ENCODE assay signal across 26 cellular contexts in the genomic region with DNA sequence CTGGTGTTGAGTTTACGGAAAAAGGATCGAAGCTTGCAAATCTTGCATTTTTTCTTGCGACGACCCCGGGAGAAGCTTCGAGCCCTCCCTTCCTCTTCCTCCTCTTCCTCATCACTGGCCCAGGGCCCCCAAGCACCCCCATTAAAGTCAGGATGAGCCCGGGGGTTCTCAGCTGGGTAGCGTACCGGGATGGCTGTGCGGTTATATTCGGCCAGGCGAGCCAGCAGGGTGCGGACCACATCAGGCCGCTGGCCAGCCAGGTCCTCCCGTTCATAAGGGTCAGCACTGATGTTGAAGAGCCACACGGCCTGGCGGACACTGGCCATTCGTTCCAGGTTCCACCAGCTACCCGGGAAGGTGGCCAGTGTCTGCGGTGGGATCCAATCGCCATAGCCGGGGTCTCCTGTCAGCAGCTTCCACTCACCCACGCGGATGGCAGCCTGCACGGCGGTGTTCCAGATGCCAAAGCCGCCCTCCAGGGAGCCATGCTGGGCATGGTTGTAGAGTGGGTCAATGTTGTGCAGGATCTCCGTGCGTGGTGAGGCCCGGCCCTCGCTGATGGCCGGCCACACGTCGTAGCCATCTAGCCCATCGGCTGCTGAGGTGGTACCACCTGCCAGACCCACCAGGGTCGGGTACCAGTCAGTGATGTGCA. TPM values are rescaled to one million over a fixed set of nuclear protein-coding genes. Genes with fewer than 3 reads are reported as not detected.
"Had no signal": no experiment of that assay in that cellular context is flagged by ENCODE, and none has a peak within 500 bp of the region (broad histone marks: within the 10 kb centered on the region; RNA-seq: fewer than 3 reads in every experiment).

No MANE protein-coding gene starts in this region.

- H3K9me3 Mint-ChIP-seq: endodermal cell; natural killer cell; stimulated activated naive CD8-positive, alpha-beta T cell treated with anti-CD3 and anti-CD28 coated beads, Interleukin-15, amount 100 ng/mL, for 72 hours had no signal

- H3K27ac Mint-ChIP-seq: endodermal cell; natural killer cell; stimulated activated naive CD8-positive, alpha-beta T cell treated with anti-CD3 and anti-CD28 coated beads, Interleukin-15, amount 100 ng/mL, for 72 hours had no signal

- H3K4me1 ChIP-seq: gastrocnemius medialis had no signal

- H3K36me3 Mint-ChIP-seq: natural killer cell had no signal

- DNase-seq: dorsolateral prefrontal cortex; effector CD4-positive, alpha-beta T cell; endodermal cell; foreskin fibroblast; gastrocnemius medialis; mammary epithelial cell; natural killer cell; stimulated activated CD4-positive, alpha-beta T cell treated with anti-CD3 and anti-CD28 coated beads, Interleukin-12 subunit alpha, Interleukin-12 subunit beta, amount 100 ng/mL, for 4 hours; stimulated activated CD4-positive, alpha-beta T cell treated with anti-CD3 and anti-CD28 coated beads, Interleukin-1b, Interleukin-23, amount 100 ng/mL, for 48 hours; stimulated activated CD4-positive, alpha-beta T cell treated with anti-CD3 and anti-CD28 coated beads, Interleukin-4, amount 100 ng/mL, for 1 hour; stimulated activated CD8-positive, alpha-beta memory T cell treated with anti-CD3 and anti-CD28 coated beads, Interleukin-4, amount 100 ng/mL, for 48 hours; stimulated activated naive CD4-positive, alpha-beta T cell; stimulated activated naive CD8-positive, alpha-beta T cell treated with anti-CD3 and anti-CD28 coated beads, Interleukin-15, amount 100 ng/mL, for 72 hours; transverse colon had no signal

- H3K27me3 ChIP-seq: gastrocnemius medialis, right atrium auricular region, vagina had no signal

- H3K36me3 ChIP-seq: gastrocnemius medialis, neutrophil, pancreas, prostate gland, right atrium auricular region, suprapubic skin, transverse colon, vagina had no signal

- H3K9me3 ChIP-seq: gastrocnemius medialis, neutrophil, pancreas, prostate gland, right atrium auricular region, suprapubic skin, transverse colon, vagina had no signal

- H3K4me3 Mint-ChIP-seq: endodermal cell; natural killer cell; stimulated activated naive CD8-positive, alpha-beta T cell treated with anti-CD3 and anti-CD28 coated beads, Interleukin-15, amount 100 ng/mL, for 72 hours had no signal

- H3K27ac ChIP-seq: epithelial cell of prostate, gastrocnemius medialis, neutrophil, pancreas, prostate gland, transverse colon had no signal

- H3K4me3 ChIP-seq: dorsolateral prefrontal cortex, gastrocnemius medialis, pancreas, prostate gland, right atrium auricular region, smooth muscle cell, suprapubic skin, transverse colon, vagina had no signal

- ATAC-seq: esophagus mucosa; gastrocnemius medialis; left lobe of liver; natural killer cell; pancreas; sciatic nerve; stimulated activated naive CD8-positive, alpha-beta T cell treated with anti-CD3 and anti-CD28 coated beads, Interleukin-15, amount 100 ng/mL, for 72 hours had no signal

- H3K4me1 Mint-ChIP-seq: natural killer cell; stimulated activated naive CD8-positive, alpha-beta T cell treated with anti-CD3 and anti-CD28 coated beads, Interleukin-15, amount 100 ng/mL, for 72 hours had no signal

RNA-seq across cellular contexts. Expression of a gene that starts 5.3 kb away (rescaled TPM):
- total RNA-seq: gastrocnemius medialis had no signal

RNA-seq across cellular contexts. Expression of a gene that starts 7.8 kb away (rescaled TPM):
- total RNA-seq: glomerular endothelial cell, left lobe of liver had no signal
